ENCODE assay signal across 20 cellular contexts in the genomic region with DNA sequence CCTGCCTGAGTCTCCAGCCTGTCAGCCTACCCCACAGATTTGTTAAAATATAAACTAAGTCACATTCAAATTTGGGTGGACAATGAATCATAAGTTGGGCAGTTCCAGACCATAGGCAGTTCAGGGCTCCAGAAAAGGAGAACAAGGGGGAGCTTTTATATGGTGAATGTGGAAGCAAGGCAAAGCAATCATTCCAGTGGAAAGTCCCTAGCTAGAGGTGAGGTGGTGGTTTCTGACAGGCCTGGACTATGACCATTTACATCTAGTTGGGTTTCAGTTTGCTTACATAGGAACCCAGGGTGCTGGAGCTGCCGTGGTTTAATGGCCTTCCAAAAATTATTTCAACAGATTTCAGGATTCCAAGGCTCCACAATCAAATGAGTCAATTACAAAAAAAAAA.
DNase-seq lines count a peak whose midpoint lies in the region; ATAC-seq, FAIRE-seq and TF ChIP-seq lines count a peak whose summit lies in the region.
"Had no signal": no experiment of that assay in that cellular context is flagged by ENCODE, and none has a peak within 500 bp of the region (broad histone marks: within the 10 kb centered on the region; RNA-seq: fewer than 3 reads in every experiment).

No MANE protein-coding gene starts in this region.

- TF ChIP-seq POLR2A in GM12878 (IDR thresholded peaks at IDR 0.05; ENCODE audit: low read depth, low read length) = no peak

- TF ChIP-seq CTCF in GM12878 (IDR thresholded peaks at IDR 0.05 in 2 of 3, conservative IDR thresholded peaks at IDR 0.05 in 1 of 3; ENCODE audit: control insufficient read depth in 2 of 3, extremely low read depth in 1 of 3, insufficient read depth in 1 of 3, low read depth in 3 of 3, low read length in 3 of 3) (no peak), osteoblast (IDR thresholded peaks at IDR 0.05; ENCODE audit: extremely low read depth, low read depth, low read length) (no peak)

- FAIRE-seq in GM12878 (lab: Jason Lieb, UNC) = no peak
- FAIRE-seq: D721Med, G401.6, GM12891, GM18507, H54 had no signal

- DNase-seq in EH (ENCODE audit: low read depth) (peak; percentile 21), GM12878 (ENCODE audit: low read depth, low spot score) (no peak), osteoblast (ENCODE audit: insufficient read length, low spot score, missing footprints) (peak; percentile 43), UCSD-AML1 (lab: John Stamatoyannopoulos, UW; ENCODE audit: unreplicated experiment) (no peak), DMS79 (lab: John Stamatoyannopoulos, UW) (no peak), pons (ENCODE audit: low spot score) (no peak)
- DNase-seq: C1 segment of cervical spinal cord; Caco-2; CD4-positive, CD25-positive, alpha-beta regulatory T cell; CD8-positive, alpha-beta T cell; DMS 273 treated with DMSO at 0.1 percent for 48 hours; DMS79 treated with DMSO at 0.1 percent for 48 hours; GOT3; HFFc6 had no signal

- no peak overlapping the region for H3K9ac ChIP-seq in GM12878 (ENCODE audit: control insufficient read depth, insufficient read depth, low read length)

- BruUV-seq in GM12878 (replicated peaks; lab: Mats Ljungman, UMichigan) = no TSS peak

- H2AFZ ChIP-seq in GM12878 (ENCODE audit: control insufficient read depth, low read depth, low read length) (no peak overlapping the region), osteoblast (ENCODE audit: low read length) (no peak overlapping the region)

- H3K4me2 ChIP-seq in GM12878 (ENCODE audit: control insufficient read depth, insufficient read depth) = no peak overlapping the region
- H3K4me2 ChIP-seq in osteoblast (ENCODE audit: insufficient read depth, low read length) = no peak overlapping the region

- H3K36me3 ChIP-seq in GM12878 (ENCODE audit: control insufficient read depth in 2 of 2, insufficient read depth in 2 of 2, low read length in 1 of 2) (no peaks in the 10 kb centered on the region), osteoblast (ENCODE audit: insufficient read depth, low read length) (no peaks in the 10 kb centered on the region)
- H3K36me3 ChIP-seq: HAP-1 had no signal

- H4K20me1 ChIP-seq in GM12878 (ENCODE audit: control insufficient read depth, insufficient read depth) = no peaks in the 10 kb centered on the region
- no peaks in the 10 kb centered on the region for H4K20me1 ChIP-seq in osteoblast (ENCODE audit: insufficient read depth, low read length)

- ATAC-seq in GM12878 = peak; percentile 58
- ATAC-seq: CD8-positive, alpha-beta T cell had no signal

- intact Hi-C loops in GM12878 (cut with micrococcal nuclease; ENCODE audit: unreplicated experiment) = no loop called here

- H3K79me2 ChIP-seq in GM12878 (ENCODE audit: control insufficient read depth, insufficient read depth, low read length) (no peaks in the 10 kb centered on the region), osteoblast (ENCODE audit: insufficient read depth, low read length) (no peaks in the 10 kb centered on the region)

- SMC1A ChIA-PET in GM12878 (lab: Charles Lee; ENCODE audit: uncharacterized antibody, unreplicated experiment) = no interaction called here

- peaks cover 3% of the 10 kb centered on the region; the same call in 2 of the 3 replicates for H3K9me3 ChIP-seq in GM12878 (replicated peaks; ENCODE audit: control insufficient read depth, insufficient read depth, low read length)
- H3K9me3 ChIP-seq in osteoblast (ENCODE audit: low read depth, low read length) = no peaks in the 10 kb centered on the region
- H3K9me3 ChIP-seq: HAP-1 had no signal

- TF ChIP-seq EP300 in GM12878 (IDR thresholded peaks at IDR 0.05; ENCODE audit: borderline replicate concordance in 1 of 2, control insufficient read depth in 1 of 2, low read depth in 2 of 2, low read length in 2 of 2) = no peak

- WGBS in GM12878 (ENCODE audit: insufficient coverage, insufficient replicate concordance, low lambda C conversion rate, missing lambda C conversion rate) = 0% methylated on average over 1 of the region's 1 CpG

- CTCF ChIA-PET in GM12878 (lab: Yijun Ruan, JAX) = no interaction called here

- H3K4me1 ChIP-seq in GM12878 (ENCODE audit: control insufficient read depth, insufficient read depth, low read length) (no peaks in the 10 kb centered on the region), osteoblast (ENCODE audit: insufficient read depth, low read length) (no peaks in the 10 kb centered on the region)
- H3K4me1 ChIP-seq: Caco-2 had no signal

- POLR2A ChIA-PET in GM12878 (lab: Charles Lee) = no interaction called here

- no peak overlapping the region for H3K27ac ChIP-seq in GM12878 (ENCODE audit: control insufficient read depth, insufficient read depth)
- no peak overlapping the region for H3K27ac ChIP-seq in osteoblast (ENCODE audit: low read depth, low read length)

- H3K27me3 ChIP-seq in GM12878 (replicated peaks in 1 of 2; ENCODE audit: control insufficient read depth in 2 of 2, insufficient read depth in 2 of 2, low read length in 1 of 2) = no peaks in the 10 kb centered on the region
- H3K27me3 ChIP-seq in osteoblast (ENCODE audit: insufficient read depth, low read length) = no peaks in the 10 kb centered on the region

- RAD21 ChIA-PET in GM12878 (lab: Charles Lee; ENCODE audit: unreplicated experiment) = no interaction called here

- in situ Hi-C loops in GM12878 (cut with MboI) = no loop called here

- H3K4me3 ChIP-seq in GM12878 (no peak overlapping the region), osteoblast (ENCODE audit: insufficient read depth, low read length) (no peak overlapping the region)
- H3K4me3 ChIP-seq: HAP-1 had no signal

- no peak for TF ChIP-seq RAD21 in GM12878 (IDR thresholded peaks at IDR 0.05; ENCODE audit: insufficient read depth, low read depth, low read length)

TF ChIP-seq in GM12878, 131 proteins besides CTCF, POLR2A, EP300 and RAD21:
- TF ChIP-seq CHD4 (IDR thresholded peaks at IDR 0.05) = no peak
- no peak for TF ChIP-seq ZBED1 (IDR thresholded peaks at IDR 0.05; ENCODE audit: borderline replicate concordance)
- no peak for TF ChIP-seq HDAC2 (IDR thresholded peaks at IDR 0.05)
- TF ChIP-seq MLLT1 (IDR thresholded peaks at IDR 0.05) = no peak
- TF ChIP-seq FOS (IDR thresholded peaks at IDR 0.05; ENCODE audit: borderline replicate concordance, extremely low read depth, insufficient read length) = no peak
- TF ChIP-seq RB1 (IDR thresholded peaks at IDR 0.05; ENCODE audit: borderline replicate concordance) = no peak
- no peak for TF ChIP-seq SREBF2 (IDR thresholded peaks at IDR 0.05; ENCODE audit: low read length)
- TF ChIP-seq NRF1 (conservative IDR thresholded peaks at IDR 0.05; ENCODE audit: low read depth, low read length) = no peak

Comparison
In these comparisons a context has a peak if more than half of its experiments do, and no peak if none do; other contexts are left out.
1. DNase-seq: peak in EH (single experiment) and osteoblast (single experiment); none in GM12878 (single experiment), UCSD-AML1 (single experiment), DMS79 (single experiment) and pons (single experiment).